In genomic region chr12:68761442-68761812, GRCh38 we compare ENCODE assay signal across 23 cellular contexts.
"Had no signal": no experiment of that assay in that cellular context is flagged by ENCODE, and none has a peak within 500 bp of the region (broad histone marks: within the 10 kb centered on the region; RNA-seq: fewer than 3 reads in every experiment).

No MANE protein-coding gene starts in this region.

- H3K27ac Mint-ChIP-seq: activated CD8-positive, alpha-beta T cell treated with anti-CD3 and anti-CD28 coated beads for 36 hours; activated naive CD8-positive, alpha-beta T cell had no signal

- ATAC-seq: activated CD4-positive, CD25-positive, alpha-beta regulatory T cell treated with anti-CD3 and anti-CD28 coated beads, Interleukin-2, amount 50 U/mL, for 24 hours; activated CD8-positive, alpha-beta T cell treated with anti-CD3 and anti-CD28 coated beads for 36 hours; PC-3 had no signal

- H3K4me3 Mint-ChIP-seq: activated CD8-positive, alpha-beta T cell treated with anti-CD3 and anti-CD28 coated beads for 36 hours; activated naive CD8-positive, alpha-beta T cell; IgD-negative memory B cell had no signal

- H3K9me3 Mint-ChIP-seq: activated CD8-positive, alpha-beta T cell treated with anti-CD3 and anti-CD28 coated beads for 36 hours; IgD-negative memory B cell had no signal

- H3K27me3 Mint-ChIP-seq: activated CD8-positive, alpha-beta T cell treated with anti-CD3 and anti-CD28 coated beads for 36 hours; activated naive CD8-positive, alpha-beta T cell; IgD-negative memory B cell had no signal

- H3K4me3 ChIP-seq: SK-N-MC had no signal

- H3K27ac ChIP-seq: SK-N-MC, WERI-Rb-1 had no signal

- DNase-seq: activated CD4-positive, alpha-beta T cell treated with anti-CD3 and anti-CD28 coated beads for 4 hours; activated CD8-positive, alpha-beta memory T cell treated with anti-CD3 and anti-CD28 coated beads, Interleukin-2, amount 50 U/mL, for 4 hours; activated CD8-positive, alpha-beta T cell treated with anti-CD3 and anti-CD28 coated beads for 36 hours; activated effector memory CD4-positive, alpha-beta T cell treated with Interleukin-2 at 50 U/mL for 16 hours; activated naive CD4-positive, alpha-beta T cell; KG1; NCI-H1092; NCI-H1417; NCI-H1694; NCI-H2029; NCI-H2107; NCI-H345; NCI-H510A; NCI-H526 treated with DMSO at 0.1 percent for 48 hours; NK-92 treated with Interleukin-12 subunit alpha and Interleukin-12 subunit beta, amount 100 ng/mL, for 24 hours; PC-3; SIG-M5; T-helper 1 cell; WERI-Rb-1 had no signal
